Comparison of ENCODE assay signal across 13 cellular contexts in genomic region chr1:913491-914252, GRCh38. TPM values are rescaled to one million over a fixed set of nuclear protein-coding genes. Genes with fewer than 3 reads are reported as not detected.
DNase-seq lines count a peak whose midpoint lies in the region; TF ChIP-seq lines count a peak whose summit lies in the region.
"Had no signal": no experiment of that assay in that cellular context is flagged by ENCODE, and none has a peak within 500 bp of the region (broad histone marks: within the 10 kb centered on the region; RNA-seq: fewer than 3 reads in every experiment).

No MANE protein-coding gene starts in this region.

- H3K27me3 ChIP-seq in BE2C, result no peaks in the 10 kb centered on the region

- H3K27ac Mint-ChIP-seq in Calu3 (ENCODE audit: unreplicated experiment) (no peak overlapping the region), chondrocyte (ENCODE audit: unreplicated experiment) (no peak overlapping the region)
- H3K27ac Mint-ChIP-seq: activated T-helper 1 cell treated with anti-CD3 and anti-CD28 coated beads, Interleukin-12 subunit alpha, Interleukin-12 subunit beta, Interleukin-2, Interleukin-4 antibody, amounts not matched to agents 30 ng/mL and 10 ng/mL and 1 ng/mL, durations not matched to agents 14 hours and 24 hours and 36 hours; H9; naive B cell had no signal

- no peaks in the 10 kb centered on the region for H3K9me3 ChIP-seq in BE2C

- CTCF ChIA-PET in Calu3 (lab: Charles Lee), result no interaction called here

- peaks cover 20% of the 10 kb centered on the region for H3K4me1 Mint-ChIP-seq in Calu3 (ENCODE audit: low read depth, unreplicated experiment)
- peaks cover 3% of the 10 kb centered on the region for H3K4me1 Mint-ChIP-seq in chondrocyte (ENCODE audit: low read depth)

- H3K36me3 Mint-ChIP-seq in Calu3 (ENCODE audit: insufficient read depth, unreplicated experiment), result peaks cover 5% of the 10 kb centered on the region
- H3K36me3 Mint-ChIP-seq in chondrocyte (ENCODE audit: low read depth), result no peaks in the 10 kb centered on the region
- H3K36me3 Mint-ChIP-seq: naive B cell had no signal

- no peak overlapping the region for H3K4me3 Mint-ChIP-seq in Calu3 (ENCODE audit: low read depth, unreplicated experiment)
- H3K4me3 Mint-ChIP-seq in chondrocyte (ENCODE audit: unreplicated experiment), result no peak overlapping the region
- H3K4me3 Mint-ChIP-seq: activated T-helper 1 cell treated with anti-CD3 and anti-CD28 coated beads, Interleukin-12 subunit alpha, Interleukin-12 subunit beta, Interleukin-2, Interleukin-4 antibody, amounts not matched to agents 30 ng/mL and 10 ng/mL and 1 ng/mL, durations not matched to agents 14 hours and 24 hours and 36 hours; H9; naive B cell had no signal

- peak; percentile 14 for DNase-seq in activated T-cell treated with anti-CD3 and anti-CD28 coated beads, Interleukin-2, amount 50 U/mL, for 1 hour
- DNase-seq in activated T-cell treated with anti-CD3 and anti-CD28 coated beads for 4 hours, result no peak
- DNase-seq in Calu3, result peak; percentile 2
- peak; percentile 85 for DNase-seq in chondrocyte (ENCODE audit: low spot score)
- DNase-seq in posterior cingulate gyrus, result peak in 7 of 10 donors; percentile 3 to 81 (median 14)
- no peak for DNase-seq in BE2C
- no peak for DNase-seq in putamen (ENCODE audit: low spot score)
- DNase-seq in activated CD8-positive, alpha-beta memory T cell treated with anti-CD3 and anti-CD28 coated beads, Interleukin-2, amount 50 U/mL, for 48 hours, result no peak
- DNase-seq: naive B cell, NCI-H1436 treated with DMSO at 0.1 percent for 48 hours, NCI-H345 had no signal

- H3K4me3 ChIP-seq in BE2C (ENCODE audit: low read depth, low read length), result no peak overlapping the region

- intact Hi-C loops in Calu3 (cut with micrococcal nuclease; ENCODE audit: unreplicated experiment), result no loop called here
- intact Hi-C loops in posterior cingulate gyrus (cut with DNase I), result no loop called here

- TF ChIP-seq CTCF in Calu3 (IDR thresholded peaks at IDR 0.05; ENCODE audit: unreplicated experiment), result no peak
- TF ChIP-seq CTCF in chondrocyte (IDR thresholded peaks at IDR 0.05), result no peak
- no peak for TF ChIP-seq CTCF in BE2C (IDR thresholded peaks at IDR 0.05; ENCODE audit: low read depth, low read length)

- H3K9me3 Mint-ChIP-seq in Calu3 (ENCODE audit: low read depth, unreplicated experiment) (no peaks in the 10 kb centered on the region), chondrocyte (ENCODE audit: low read depth) (no peaks in the 10 kb centered on the region)
- H3K9me3 Mint-ChIP-seq: activated T-helper 1 cell treated with anti-CD3 and anti-CD28 coated beads, Interleukin-12 subunit alpha, Interleukin-12 subunit beta, Interleukin-2, Interleukin-4 antibody, amounts not matched to agents 30 ng/mL and 10 ng/mL and 1 ng/mL, durations not matched to agents 14 hours and 24 hours and 36 hours had no signal

- H3K27me3 Mint-ChIP-seq in Calu3 (ENCODE audit: unreplicated experiment) (peaks cover 81% of the 10 kb centered on the region), chondrocyte (ENCODE audit: low read depth) (peaks cover 39% of the 10 kb centered on the region)

- BruUV-seq in Calu3 (replicated peaks; lab: Mats Ljungman, UMichigan), result no TSS peak

- peaks cover 62% of the 10 kb centered on the region for H3K4me1 ChIP-seq in BE2C

- no peaks in the 10 kb centered on the region for H3K36me3 ChIP-seq in BE2C

RNA-seq across cellular contexts. Expression of gene SAMD11, which starts 10.1 kb away (rescaled TPM):
- 0.27 and 0.54 TPM in 2 replicates for total RNA-seq in Calu3 (2022)
- 3.1 to 73.8 TPM (median 3.4 TPM) in 3 replicates for total RNA-seq in chondrocyte
- polyA plus RNA-seq in BE2C (2012; ENCODE audit: insufficient read depth, insufficient read length, low read depth), result 1.9 TPM
- total RNA-seq: activated T-helper 1 cell treated with anti-CD3 and anti-CD28 coated beads, Interleukin-12 subunit alpha, Interleukin-12 subunit beta, Interleukin-2, Interleukin-4 antibody, amounts not matched to agents 30 ng/mL and 10 ng/mL and 1 ng/mL, durations not matched to agents 14 hours and 24 hours and 36 hours had no signal

RNA-seq across cellular contexts. Expression of gene NOC2L, which starts 45.4 kb away (rescaled TPM):
- total RNA-seq in Calu3 (2022) (98.6 and 107 TPM in 2 replicates), chondrocyte (50.6 to 63.8 TPM (median 52.0 TPM) in 3 replicates)
- 253 TPM for polyA plus RNA-seq in BE2C (2012; ENCODE audit: insufficient read depth, insufficient read length, low read depth)

RNA-seq across cellular contexts. Expression of gene KLHL17, which starts 46.7 kb away (rescaled TPM):
- total RNA-seq in Calu3 (2022) (27.1 and 27.8 TPM in 2 replicates), chondrocyte (17.4 to 24.3 TPM (median 19.1 TPM) in 3 replicates)
- 127 TPM for polyA plus RNA-seq in BE2C (2012; ENCODE audit: insufficient read depth, insufficient read length, low read depth)

RNA-seq across cellular contexts. Expression of gene PLEKHN1, which starts 52.6 kb away (rescaled TPM):
- total RNA-seq in Calu3 (2022), result 11.9 and 16.2 TPM in 2 replicates
- 0.17 to 0.73 TPM (median 0.38 TPM) in 3 replicates for total RNA-seq in chondrocyte
- polyA plus RNA-seq in BE2C (2012; ENCODE audit: insufficient read depth, insufficient read length, low read depth), result not detected

Comparison
In these comparisons a context has a peak if more than half of its experiments do, and no peak if none do; other contexts are left out.
1. DNase-seq: peak in activated T-cell treated with anti-CD3 and anti-CD28 coated beads, Interleukin-2, amount 50 U/mL, for 1 hour (single experiment), Calu3 (single experiment), chondrocyte (single experiment) and posterior cingulate gyrus (7 of 10); none in activated T-cell treated with anti-CD3 and anti-CD28 coated beads for 4 hours (single experiment), BE2C (single experiment), putamen (single experiment) and activated CD8-positive, alpha-beta memory T cell treated with anti-CD3 and anti-CD28 coated beads, Interleukin-2, amount 50 U/mL, for 48 hours (single experiment).